1 cellular context compared by ENCODE assay signal in the genomic region with DNA sequence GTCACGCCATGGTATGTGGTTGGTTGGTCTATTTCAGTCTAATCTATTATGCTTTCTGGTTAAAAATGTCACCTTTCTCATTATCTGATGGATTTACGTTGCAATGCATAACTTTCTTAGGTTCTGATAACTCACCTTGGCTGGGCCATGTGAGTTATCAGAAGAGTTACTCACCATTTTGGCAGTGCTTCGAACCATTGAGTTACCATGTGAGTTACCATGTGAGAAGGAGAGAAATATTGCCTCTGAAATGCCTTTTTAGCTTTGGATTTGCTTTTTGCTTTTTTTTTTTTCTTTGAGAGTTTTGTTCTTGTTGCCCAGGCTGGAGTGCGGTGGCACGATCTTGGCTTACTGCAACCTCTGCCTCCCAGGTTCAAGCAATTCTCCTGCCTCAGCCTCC.
TF ChIP-seq lines count a peak whose summit lies in the region.

No MANE protein-coding gene starts in this region.

TF ChIP-seq in HCT116, 20 proteins besides CTCF, POLR2A, EP300 and RAD21 (continued from another document):
- TF ChIP-seq ATF3 (IDR thresholded peaks at IDR 0.05), result no peak
- TF ChIP-seq CEBPB (IDR thresholded peaks at IDR 0.05; ENCODE audit: low read depth), result no peak
- TF ChIP-seq JUND (IDR thresholded peaks at IDR 0.05), result no peak
- no peak for TF ChIP-seq SRF (IDR thresholded peaks at IDR 0.05; ENCODE audit: low read depth)
- TF ChIP-seq ZNF274 (IDR thresholded peaks at IDR 0.05; ENCODE audit: low read depth, low read length), result no peak
